1 cellular context compared by ENCODE assay signal in genomic region chr3:50567011-50567385, GRCh38.
A peak's percentile ranks its signal among the peaks of the same experiment; 100 is the strongest.
TF ChIP-seq lines count a peak whose summit lies in the region.

No MANE protein-coding gene starts in this region.

TF ChIP-seq in HepG2, 621 proteins besides CTCF, POLR2A, EP300 and RAD21:
- TF ChIP-seq ZNF207 (IDR thresholded peaks at IDR 0.05; ENCODE audit: borderline replicate concordance) (no peak), BORCS8-MEF2B (CRISPR knock-in tag; IDR thresholded peaks at IDR 0.05) (0 out of 2 replicates have a peak, but pooled peaks have one; percentile 18), ZNF451 (CRISPR knock-in tag; IDR thresholded peaks at IDR 0.05) (0 out of 2 replicates have a peak, but pooled peaks have one; percentile 28)
